Comparison of ENCODE assay signal across 8 cellular contexts in the genomic region with DNA sequence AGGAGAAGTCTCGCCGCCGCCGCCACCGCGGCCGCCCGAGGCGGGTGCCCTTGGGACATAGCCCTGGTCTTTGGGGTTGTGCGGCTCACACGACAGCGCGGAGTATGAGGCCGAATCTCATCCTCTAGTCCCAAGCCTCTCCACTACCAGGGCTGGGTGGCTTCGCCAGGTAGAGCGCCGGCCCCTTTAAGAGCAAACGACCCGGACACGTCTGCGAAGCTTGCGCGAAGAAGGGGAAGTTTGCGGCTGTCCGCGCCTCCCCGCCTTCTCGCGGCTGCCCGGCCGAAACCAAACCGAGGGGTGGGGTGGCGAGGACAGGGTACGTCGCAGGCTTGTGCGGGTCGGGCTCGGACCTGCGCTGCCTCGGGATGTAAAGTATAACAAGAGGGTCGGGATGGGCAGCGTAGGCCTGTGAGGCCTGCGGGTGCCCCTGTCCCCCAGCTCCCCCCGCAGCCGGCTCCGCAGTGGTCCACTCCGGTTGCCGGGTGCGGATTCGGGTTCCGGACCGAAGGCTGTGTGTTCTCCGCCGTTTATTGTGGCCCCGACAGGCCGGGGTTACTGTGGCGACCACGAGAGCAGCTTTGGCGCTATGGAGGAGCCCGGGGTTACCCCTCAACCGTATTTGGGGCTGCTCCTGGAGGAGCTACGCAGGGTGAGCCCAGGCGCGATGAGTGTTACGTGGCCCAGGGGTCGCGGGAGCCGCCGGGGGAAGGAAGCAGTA. TPM values are rescaled to one million over a fixed set of nuclear protein-coding genes. Genes with fewer than 3 reads are reported as not detected.
A peak's percentile ranks its signal among the peaks of the same experiment; 100 is the strongest.
DNase-seq lines count a peak whose midpoint lies in the region; ATAC-seq, FAIRE-seq and TF ChIP-seq lines count a peak whose summit lies in the region.

No MANE protein-coding gene starts in this region.

- no peaks in the 10 kb centered on the region for H3K9me3 ChIP-seq in fibroblast of lung (ENCODE audit: control insufficient read depth, insufficient read depth, low read depth, low read length)

- peak; percentile 56 for DNase-seq in DMS79 (lab: John Stamatoyannopoulos, UW)
- DNase-seq in HuH-7.5 (ENCODE audit: low spot score), result peak; percentile 40
- DNase-seq in RCC 7860 (ENCODE audit: low spot score), result peak; percentile 60
- DNase-seq in activated T-helper 1 cell treated with anti-CD3 and anti-CD28 coated beads, Interleukin-12 subunit alpha, Interleukin-12 subunit beta, Interleukin-2, Interleukin-4 antibody, amounts not matched to agents 30 ng/mL and 10 ng/mL and 1 ng/mL, durations not matched to agents 14 hours and 24 hours and 36 hours (ENCODE audit: low spot score), result peak; percentile 76
- DNase-seq in fibroblast of lung (ENCODE audit: low read depth in 2 of 2), result peak; percentile 85 to 86
- DNase-seq in naive thymus-derived CD8-positive, alpha-beta T cell, result peak; percentile 48 to 84 (median 70)
- DNase-seq in stimulated activated naive CD4-positive, alpha-beta T cell (lab: John Stamatoyannopoulos, UW), result peak; percentile 49 to 88 (median 64)

- peak overlapping the region; percentile 98 for H3K27ac ChIP-seq in fibroblast of lung (ENCODE audit: insufficient read depth, low read length)

- H3K27me3 ChIP-seq in fibroblast of lung (ENCODE audit: control insufficient read depth, insufficient read depth, low read length), result no peaks in the 10 kb centered on the region

- H3K4me1 Mint-ChIP-seq in activated T-helper 1 cell treated with anti-CD3 and anti-CD28 coated beads, Interleukin-12 subunit alpha, Interleukin-12 subunit beta, Interleukin-2, Interleukin-4 antibody, amounts not matched to agents 30 ng/mL and 10 ng/mL and 1 ng/mL, durations not matched to agents 14 hours and 24 hours and 36 hours (ENCODE audit: low read depth), result peaks cover 52% of the 10 kb centered on the region
- peaks cover 20 to 58% (median 51%) of the 10 kb centered on the region in 4 donors for H3K4me1 Mint-ChIP-seq in naive thymus-derived CD8-positive, alpha-beta T cell

- peak overlapping the region; percentile 79 for H3K27ac Mint-ChIP-seq in activated T-helper 1 cell treated with anti-CD3 and anti-CD28 coated beads, Interleukin-12 subunit alpha, Interleukin-12 subunit beta, Interleukin-2, Interleukin-4 antibody, amounts not matched to agents 30 ng/mL and 10 ng/mL and 1 ng/mL, durations not matched to agents 14 hours and 24 hours and 36 hours
- peak overlapping the region; percentile 92 to 98 (median 96) for H3K27ac Mint-ChIP-seq in naive thymus-derived CD8-positive, alpha-beta T cell

- no peak for FAIRE-seq in RCC 7860 (lab: Jason Lieb, UNC)

- H3K4me3 ChIP-seq in fibroblast of lung (replicated peaks in 1 of 4; ENCODE audit: control extremely low read depth in 1 of 4, insufficient read depth in 1 of 4, low read depth in 3 of 4, low read length in 4 of 4), result peak overlapping the region; percentile 76 to 97 (median 88)

- POLR2A ChIA-PET in naive thymus-derived CD8-positive, alpha-beta T cell (lab: Charles Lee), result interaction anchor here (0.6 to 3.1 kb wide), 12 partner anchors 12 to 169 kb away, joined by 3 to 71 read pairs (median 4); partner anchors contain the start of genes FBXO33, PNN, SEC23A and TRAPPC6B

- intact Hi-C loops in activated T-helper 1 cell treated with anti-CD3 and anti-CD28 coated beads, Interleukin-12 subunit alpha, Interleukin-12 subunit beta, Interleukin-2, Interleukin-4 antibody, amounts not matched to agents 30 ng/mL and 10 ng/mL and 1 ng/mL, durations not matched to agents 14 hours and 24 hours and 36 hours (cut with micrococcal nuclease), result loop anchor here (1.0 to 2.0 kb wide), 6 partner anchors 38 to 165 kb away; partner anchors contain the start of genes FBXO33, GEMIN2, PNN and SEC23A

- peak overlapping the region; percentile 98 for H3K9ac ChIP-seq in fibroblast of lung (ENCODE audit: insufficient read depth, low read length)

- H4K20me1 ChIP-seq in fibroblast of lung (ENCODE audit: control insufficient read depth, extremely low read depth, insufficient read depth, low read length), result no peaks in the 10 kb centered on the region

- peak; percentile 88 for ATAC-seq in GM21528 (IDR thresholded peaks at IDR 0.05; ENCODE audit: low FRiP score, unreplicated experiment)
- ATAC-seq in naive thymus-derived CD8-positive, alpha-beta T cell, result peak; percentile 80 to 85

- no peaks in the 10 kb centered on the region for H3K4me1 ChIP-seq in fibroblast of lung (ENCODE audit: control insufficient read depth, extremely low read depth, insufficient read depth, low read length)

- peak overlapping the region; percentile 92 for H3K4me2 ChIP-seq in fibroblast of lung (ENCODE audit: extremely low read depth, insufficient read depth, low read length)

- H3K4me3 Mint-ChIP-seq in activated T-helper 1 cell treated with anti-CD3 and anti-CD28 coated beads, Interleukin-12 subunit alpha, Interleukin-12 subunit beta, Interleukin-2, Interleukin-4 antibody, amounts not matched to agents 30 ng/mL and 10 ng/mL and 1 ng/mL, durations not matched to agents 14 hours and 24 hours and 36 hours, result peak overlapping the region; percentile 80
- peak overlapping the region; percentile 69 to 97 (median 93) for H3K4me3 Mint-ChIP-seq in naive thymus-derived CD8-positive, alpha-beta T cell

- no peaks in the 10 kb centered on the region for H3K36me3 ChIP-seq in fibroblast of lung (ENCODE audit: control insufficient read depth, insufficient read depth, low read length)

- no peak for TF ChIP-seq CTCF in fibroblast of lung (conservative IDR thresholded peaks at IDR 0.05 in 1 of 2, IDR thresholded peaks at IDR 0.05 in 1 of 2; ENCODE audit: low read depth in 1 of 2, low read length in 2 of 2)

- peaks cover 5% of the 10 kb centered on the region for H3K9me3 Mint-ChIP-seq in activated T-helper 1 cell treated with anti-CD3 and anti-CD28 coated beads, Interleukin-12 subunit alpha, Interleukin-12 subunit beta, Interleukin-2, Interleukin-4 antibody, amounts not matched to agents 30 ng/mL and 10 ng/mL and 1 ng/mL, durations not matched to agents 14 hours and 24 hours and 36 hours
- H3K9me3 Mint-ChIP-seq in naive thymus-derived CD8-positive, alpha-beta T cell, result peaks cover 0 to 2% (median 0%) of the 10 kb centered on the region in 9 donors

- H3K36me3 Mint-ChIP-seq in activated T-helper 1 cell treated with anti-CD3 and anti-CD28 coated beads, Interleukin-12 subunit alpha, Interleukin-12 subunit beta, Interleukin-2, Interleukin-4 antibody, amounts not matched to agents 30 ng/mL and 10 ng/mL and 1 ng/mL, durations not matched to agents 14 hours and 24 hours and 36 hours (ENCODE audit: low read depth), result peaks cover 17% of the 10 kb centered on the region
- H3K36me3 Mint-ChIP-seq in naive thymus-derived CD8-positive, alpha-beta T cell, result peaks cover 0 to 6% (median 0%) of the 10 kb centered on the region in 3 donors

- peaks cover 27% of the 10 kb centered on the region for H3K79me2 ChIP-seq in fibroblast of lung (ENCODE audit: control insufficient read depth, insufficient read depth, low read length)

- peak overlapping the region; percentile 94 for H2AFZ ChIP-seq in fibroblast of lung (ENCODE audit: low read length)

- no peaks in the 10 kb centered on the region for H3K27me3 Mint-ChIP-seq in activated T-helper 1 cell treated with anti-CD3 and anti-CD28 coated beads, Interleukin-12 subunit alpha, Interleukin-12 subunit beta, Interleukin-2, Interleukin-4 antibody, amounts not matched to agents 30 ng/mL and 10 ng/mL and 1 ng/mL, durations not matched to agents 14 hours and 24 hours and 36 hours (ENCODE audit: insufficient read depth)
- no peaks in the 10 kb centered on the region for H3K27me3 Mint-ChIP-seq in naive thymus-derived CD8-positive, alpha-beta T cell

RNA-seq across cellular contexts. Expression of gene MIA2, which starts 33.3 kb away (rescaled TPM):
- total RNA-seq in activated T-helper 1 cell treated with anti-CD3 and anti-CD28 coated beads, Interleukin-12 subunit alpha, Interleukin-12 subunit beta, Interleukin-2, Interleukin-4 antibody, amounts not matched to agents 30 ng/mL and 10 ng/mL and 1 ng/mL, durations not matched to agents 14 hours and 24 hours and 36 hours, result 22.6 and 23.8 TPM in 2 replicates
- 11.8 and 15.0 TPM in 2 replicates for total RNA-seq in fibroblast of lung
- 8.5 and 9.7 TPM in 2 replicates for polyA plus RNA-seq in fibroblast of lung
- 5.9 and 7.3 TPM in 2 replicates for polyA plus RNA-seq in fibroblast of lung (2012)
- polyA minus RNA-seq in fibroblast of lung (ENCODE audit: low replicate concordance), result 2.0 and 3.2 TPM in 2 replicates
- total RNA-seq in naive thymus-derived CD8-positive, alpha-beta T cell, result 10 to 100 TPM; 26.0 to 26.1 TPM
- 10 to 100 TPM; 21.5 to 23.1 (median 22.4) TPM for polyA plus RNA-seq in naive thymus-derived CD8-positive, alpha-beta T cell

Comparison
In these comparisons a context has a peak if more than half of its experiments do, and no peak if none do; other contexts are left out.
1. Peak in every context shown above with its lines: DNase-seq, ATAC-seq, H3K4me3 ChIP-seq and H3K27ac ChIP-seq.